ENCODE assay signal across 8 cellular contexts in the genomic region with DNA sequence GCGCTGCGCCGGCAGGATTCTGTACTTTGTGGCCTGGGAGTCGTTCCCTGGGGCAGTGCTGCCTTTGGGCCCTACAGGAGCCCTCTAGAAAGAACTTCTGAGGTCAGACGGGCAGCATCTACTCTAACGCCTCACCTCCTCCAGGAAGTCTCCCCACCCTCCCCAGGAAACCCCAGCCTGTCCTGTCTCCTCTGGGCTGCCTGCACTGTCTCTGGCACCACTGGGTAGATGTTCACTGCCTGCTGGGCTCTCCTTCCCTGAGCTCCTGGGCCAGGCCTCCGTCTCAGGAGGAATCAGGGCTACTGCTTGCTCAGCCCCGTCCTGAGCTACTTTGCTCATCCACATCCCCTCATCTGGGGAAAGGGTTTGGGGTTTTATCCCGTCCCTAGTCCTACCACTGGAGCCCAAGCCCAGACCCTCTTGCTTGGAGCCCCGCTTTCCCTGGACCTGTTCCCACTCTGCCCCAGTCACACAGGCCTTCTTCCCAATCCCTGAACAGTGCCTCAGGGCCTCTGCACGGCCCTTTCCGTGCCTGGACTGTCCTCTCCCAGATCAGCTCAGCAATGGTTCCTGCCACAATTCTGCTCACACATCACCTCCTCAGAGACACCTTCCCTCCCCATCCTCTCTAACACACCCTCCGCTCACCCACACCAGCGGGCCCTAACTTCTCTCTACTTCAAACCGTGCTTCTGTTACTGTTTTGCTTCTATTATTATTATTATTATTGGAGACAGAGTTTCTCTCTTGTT. TPM values are rescaled to one million over a fixed set of nuclear protein-coding genes. Genes with fewer than 3 reads are reported as not detected.
DNase-seq lines count a peak whose midpoint lies in the region; ATAC-seq, FAIRE-seq and TF ChIP-seq lines count a peak whose summit lies in the region.

No MANE protein-coding gene starts in this region.

- H2AFZ ChIP-seq in DND-41 (ENCODE audit: low read depth, low read length): no peak overlapping the region
- H2AFZ ChIP-seq in fibroblast of lung (ENCODE audit: low read length): peak overlapping the region; percentile 83

- FAIRE-seq in HTR-8/SVneo (lab: Jason Lieb, UNC): no peak

- intact Hi-C loops in sigmoid colon (cut with DNase I): loop anchor here (1.0 to 5.0 kb wide), 3 partner anchors 102 to 240 kb away; partner anchors contain the start of gene DDX6

- TF ChIP-seq POLR2A in Peyer's patch (IDR thresholded peaks at IDR 0.05): no peak
- no peak for TF ChIP-seq POLR2A in sigmoid colon (IDR thresholded peaks at IDR 0.05)

- 84 to 85% methylated on average over 15 of the region's 15 CpGs for WGBS in sigmoid colon, 2 donors

- ATAC-seq in DND-41 (ENCODE audit: insufficient read depth, low read depth): no peak
- no peak for ATAC-seq in HG02870 (IDR thresholded peaks at IDR 0.05; ENCODE audit: unreplicated experiment)

- no peak for TF ChIP-seq EP300 in sigmoid colon (IDR thresholded peaks at IDR 0.05)

- H3K4me3 ChIP-seq in DND-41 (ENCODE audit: low read depth in 1 of 2, low read length in 2 of 2) (no peak overlapping the region), Peyer's patch (peak overlapping the region in 1 of 4 donors; percentile 56), fibroblast of lung (replicated peaks in 1 of 4; ENCODE audit: control extremely low read depth in 1 of 4, insufficient read depth in 1 of 4, low read depth in 3 of 4, low read length in 4 of 4) (no peak overlapping the region), sigmoid colon (peak overlapping the region in 3 of 4 donors; percentile 42 to 50 (median 49))

- H3K79me2 ChIP-seq in DND-41 (ENCODE audit: insufficient read depth, low read length) (no peaks in the 10 kb centered on the region), fibroblast of lung (ENCODE audit: control insufficient read depth, insufficient read depth, low read length) (no peaks in the 10 kb centered on the region)

- H3K9me3 ChIP-seq in DND-41 (ENCODE audit: insufficient read depth, low read length, severe bottlenecking) (no peaks in the 10 kb centered on the region), Peyer's patch (no peaks in the 10 kb centered on the region), fibroblast of lung (ENCODE audit: control insufficient read depth, insufficient read depth, low read depth, low read length) (no peaks in the 10 kb centered on the region), sigmoid colon (no peaks in the 10 kb centered on the region)

- H3K9ac ChIP-seq in DND-41 (ENCODE audit: low read depth, low read length) (no peak overlapping the region), fibroblast of lung (ENCODE audit: insufficient read depth, low read length) (no peak overlapping the region)

- H3K36me3 ChIP-seq in DND-41 (ENCODE audit: insufficient read depth, low read length) (no peaks in the 10 kb centered on the region), Peyer's patch (no peaks in the 10 kb centered on the region), fibroblast of lung (ENCODE audit: control insufficient read depth, insufficient read depth, low read length) (no peaks in the 10 kb centered on the region), sigmoid colon (no peaks in the 10 kb centered on the region)

- H3K4me1 ChIP-seq in DND-41 (ENCODE audit: insufficient read depth, low read length) (peaks cover 37% of the 10 kb centered on the region), Peyer's patch (peaks cover 3 to 23% (median 12%) of the 10 kb centered on the region in 4 donors), fibroblast of lung (ENCODE audit: control insufficient read depth, extremely low read depth, insufficient read depth, low read length) (peaks cover 12% of the 10 kb centered on the region), sigmoid colon (peaks cover 0 to 19% (median 17%) of the 10 kb centered on the region in 4 donors)

- H4K20me1 ChIP-seq in DND-41 (ENCODE audit: insufficient read depth, low read length) (peaks cover 7% of the 10 kb centered on the region; the same call in 1 of the 2 replicates), fibroblast of lung (ENCODE audit: control insufficient read depth, extremely low read depth, insufficient read depth, low read length) (no peaks in the 10 kb centered on the region)

- TF ChIP-seq CTCF in DND-41 (IDR thresholded peaks at IDR 0.05; ENCODE audit: borderline replicate concordance, extremely low read depth, low read length, poor library complexity, severe bottlenecking): no peak
- no peak for TF ChIP-seq CTCF in Peyer's patch (IDR thresholded peaks at IDR 0.05)
- TF ChIP-seq CTCF in fibroblast of lung (conservative IDR thresholded peaks at IDR 0.05 in 1 of 2, IDR thresholded peaks at IDR 0.05 in 1 of 2; ENCODE audit: low read depth in 1 of 2, low read length in 2 of 2): no peak
- no peak for TF ChIP-seq CTCF in sigmoid colon (IDR thresholded peaks at IDR 0.05)

- H3K4me2 ChIP-seq in DND-41 (ENCODE audit: insufficient read depth, low read length) (peak overlapping the region; percentile 9; the same call in 1 of the 2 replicates), fibroblast of lung (ENCODE audit: extremely low read depth, insufficient read depth, low read length) (peak overlapping the region; percentile 71)

- H3K27me3 ChIP-seq in DND-41 (ENCODE audit: insufficient read depth, low read length, poor library complexity) (no peaks in the 10 kb centered on the region), Peyer's patch (no peaks in the 10 kb centered on the region), fibroblast of lung (ENCODE audit: control insufficient read depth, insufficient read depth, low read length) (no peaks in the 10 kb centered on the region), sigmoid colon (no peaks in the 10 kb centered on the region)

- H3K27ac ChIP-seq in DND-41 (ENCODE audit: low read length): no peak overlapping the region
- peak overlapping the region in 3 of 4 donors; percentile 29 to 69 (median 63) for H3K27ac ChIP-seq in Peyer's patch
- H3K27ac ChIP-seq in fibroblast of lung (ENCODE audit: insufficient read depth, low read length): no peak overlapping the region
- peak overlapping the region; percentile 73 to 82 (median 76) for H3K27ac ChIP-seq in sigmoid colon

- no peak for DNase-seq in DND-41
- no peak for DNase-seq in Peyer's patch
- DNase-seq in fibroblast of lung (ENCODE audit: low read depth in 2 of 2): no peak
- DNase-seq in sigmoid colon: no peak
- no peak for DNase-seq in cortex of kidney (lab: John Stamatoyannopoulos, UW)
- no peak for DNase-seq in HTR-8/SVneo (ENCODE audit: insufficient read length, low spot score)
- no peak for DNase-seq in NCI-H2171 treated with DMSO at 0.1 percent for 48 hours (lab: John Stamatoyannopoulos, UW)

RNA-seq across cellular contexts. Expression of gene TREH, which starts 11.3 kb away (rescaled TPM):
- 10 to 100 TPM; 18.9 to 53.4 (median 32.6) TPM for total RNA-seq in Peyer's patch
- total RNA-seq in fibroblast of lung: not detected in 2 replicates
- not detected in 2 replicates for polyA plus RNA-seq in fibroblast of lung
- polyA plus RNA-seq in fibroblast of lung (2012): 0.20 and 0.31 TPM in 2 replicates
- polyA minus RNA-seq in fibroblast of lung (ENCODE audit: low replicate concordance): not detected in 2 replicates
- total RNA-seq in sigmoid colon: not detected
- 1 to 10 TPM in 2 of 3 donors, under 1 TPM in 1; 0.46 to 1.4 (median 1.2) TPM for polyA plus RNA-seq in sigmoid colon

Comparison
In these comparisons a context has a peak if more than half of its experiments do, and no peak if none do; other contexts are left out.
1. H3K27ac ChIP-seq: peak in Peyer's patch (3 of 4) and sigmoid colon (4 of 4); none in DND-41 (single experiment) and fibroblast of lung (single experiment).
2. H3K4me3 ChIP-seq: peak in sigmoid colon (3 of 4); none in DND-41 (0 of 2) and fibroblast of lung (0 of 4).
3. RNA of gene TREH, which starts 11.3 kb away (total RNA-seq): 18.9 to 53.4 TPM in Peyer's patch; not detected in fibroblast of lung and not detected in sigmoid colon; every median in the first group is over 10 times any median in the second.